Comparison of ENCODE assay signal across 17 cellular contexts in the genomic region with DNA sequence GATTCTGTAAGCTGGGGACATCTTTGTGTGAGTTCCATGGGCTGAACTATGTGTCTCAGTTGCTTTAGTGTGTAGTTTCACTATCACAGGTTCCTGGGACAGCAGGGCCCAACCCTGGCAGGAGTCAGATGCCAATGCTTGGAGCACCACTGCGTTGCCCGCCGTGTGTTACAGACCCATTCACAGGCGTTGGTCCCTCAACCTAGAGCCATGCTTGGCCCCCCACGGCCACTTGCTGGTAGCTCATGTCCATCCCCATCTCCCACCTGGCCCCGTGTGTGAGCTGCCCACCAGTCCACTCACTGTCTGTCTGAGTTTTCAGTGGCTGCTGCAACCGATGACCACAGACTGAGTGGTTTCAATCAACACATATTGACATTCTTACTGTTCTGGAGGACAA.
"Had no signal": no experiment of that assay in that cellular context is flagged by ENCODE, and none has a peak within 500 bp of the region (broad histone marks: within the 10 kb centered on the region; RNA-seq: fewer than 3 reads in every experiment).

No MANE protein-coding gene starts in this region.

- H3K36me3 ChIP-seq: colonic mucosa, esophagus squamous epithelium, gastroesophageal sphincter, tibial artery had no signal

- H3K4me2 ChIP-seq: smooth muscle cell had no signal

- H3K27ac ChIP-seq: colonic mucosa, esophagus squamous epithelium, gastroesophageal sphincter, tibial artery had no signal

- H3K9me3 ChIP-seq: colonic mucosa had no signal

- H3K4me1 ChIP-seq: colonic mucosa, esophagus squamous epithelium, gastroesophageal sphincter, tibial artery had no signal

- ATAC-seq: gastroesophageal sphincter; left colon; mucosa of descending colon; naive thymus-derived CD8-positive, alpha-beta T cell; right cardiac atrium; stimulated activated effector memory CD8-positive, alpha-beta T cell treated with anti-CD3 and anti-CD28 coated beads, Interleukin-12 subunit alpha, Interleukin-12 subunit beta, amount 100 ng/mL, for 72 hours; stimulated activated naive CD8-positive, alpha-beta T cell treated with anti-CD3 and anti-CD28 coated beads, Interleukin-15, Interleukin-2, amounts not matched to agents 100 U/mL and 50 U/mL, for 24 hours had no signal

- H3K4me3 ChIP-seq: colonic mucosa, esophagus squamous epithelium, gastroesophageal sphincter, mucosa of descending colon, smooth muscle cell, tibial artery had no signal

- FAIRE-seq: keratinocyte had no signal

- H3K27me3 ChIP-seq: colonic mucosa, tibial artery had no signal

- DNase-seq: colonic mucosa; dermis blood vessel endothelial cell; esophagus squamous epithelium; foreskin fibroblast; glutamatergic neuron; naive thymus-derived CD8-positive, alpha-beta T cell; stimulated activated CD4-positive, alpha-beta T cell treated with anti-CD3 and anti-CD28 coated beads, Interleukin-4, amount 100 ng/mL, for 1 hour; stimulated activated CD8-positive, alpha-beta memory T cell treated with anti-CD3 and anti-CD28 coated beads, Interleukin-4, amount 100 ng/mL, for 48 hours; stimulated activated naive CD8-positive, alpha-beta T cell treated with anti-CD3 and anti-CD28 coated beads, Interleukin-15, Interleukin-2, amounts not matched to agents 100 U/mL and 50 U/mL, for 24 hours had no signal
